Comparison of ENCODE assay signal across 8 cellular contexts in the genomic region with DNA sequence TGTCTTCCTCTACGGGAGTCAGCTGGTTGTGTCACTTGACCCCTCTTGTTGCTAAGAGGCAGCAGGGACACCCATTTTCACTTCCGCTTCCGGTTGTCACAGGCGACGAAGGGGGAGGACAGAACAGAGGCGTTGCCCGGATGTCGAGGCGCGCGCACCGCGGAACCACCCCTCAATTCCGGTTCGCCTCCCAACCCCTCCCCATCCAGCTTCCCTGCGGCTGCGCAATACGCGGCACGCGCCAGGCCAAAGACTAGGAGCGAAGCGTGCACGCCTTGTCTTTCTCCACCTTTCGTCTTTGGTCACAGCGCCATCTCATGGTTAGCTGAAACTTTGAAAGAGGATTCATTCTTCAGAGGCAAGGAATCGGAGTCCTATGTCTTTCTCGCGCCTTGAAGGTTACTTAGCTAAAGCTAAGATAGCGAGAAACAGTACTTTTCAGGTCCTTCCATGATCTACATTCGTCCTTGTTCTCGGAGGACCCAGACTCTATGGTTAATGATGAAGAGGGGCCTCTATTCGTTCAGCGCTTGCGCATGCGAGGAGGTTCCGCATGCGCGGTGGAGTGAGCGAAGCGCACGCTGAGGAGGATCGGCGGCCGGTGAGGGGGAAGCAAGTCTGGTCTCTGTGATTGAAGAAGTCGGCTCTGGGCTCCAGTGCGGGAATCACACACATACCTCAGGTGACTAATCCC. TPM values are rescaled to one million over a fixed set of nuclear protein-coding genes. Genes with fewer than 3 reads are reported as not detected.
A peak's percentile ranks its signal among the peaks of the same experiment; 100 is the strongest.
DNase-seq lines count a peak whose midpoint lies in the region; ATAC-seq, FAIRE-seq and TF ChIP-seq lines count a peak whose summit lies in the region.

A gene (minus strand): TSS at position 30 of the 694 bp plus-strand sequence. CDS start 106 bp downstream, outside the sequence.
A gene (plus strand): TSS at position 554 of the 694 bp plus-strand sequence. CDS start 4,440 bp downstream, outside the sequence.

- H3K4me3 Mint-ChIP-seq in Caco-2 (ENCODE audit: unreplicated experiment), result peak within 1 kb of the TSS; percentile 85
- H3K4me3 Mint-ChIP-seq in activated CD8-positive, alpha-beta memory T cell treated with anti-CD3 and anti-CD28 coated beads, Interleukin-2, amount 10 ng/mL, durations not matched to agents 7 days and 5 days, result peak within 1 kb of the TSS; percentile 99

- no peaks in the 10 kb centered on the region for H3K9me3 Mint-ChIP-seq in Caco-2 (ENCODE audit: unreplicated experiment)
- no peaks in the 10 kb centered on the region for H3K9me3 Mint-ChIP-seq in activated CD8-positive, alpha-beta memory T cell treated with anti-CD3 and anti-CD28 coated beads, Interleukin-2, amount 10 ng/mL, durations not matched to agents 7 days and 5 days (ENCODE audit: low read depth)

- H3K27ac ChIP-seq in mesendoderm (ENCODE audit: low read depth, low read length), result peak within 1 kb of the TSS; percentile 11

- H3K27me3 Mint-ChIP-seq in Caco-2 (ENCODE audit: insufficient read depth, unreplicated experiment), result no peaks in the 10 kb centered on the region
- no peaks in the 10 kb centered on the region for H3K27me3 Mint-ChIP-seq in activated CD8-positive, alpha-beta memory T cell treated with anti-CD3 and anti-CD28 coated beads, Interleukin-2, amount 10 ng/mL, durations not matched to agents 7 days and 5 days

- CTCF ChIA-PET in Caco-2 (lab: Charles Lee), result interaction anchor here (0.6 to 0.9 kb wide), 13 partner anchors 9 to 813 kb away, joined by 3 to 5 read pairs (median 3); no protein-coding TSS in a partner anchor
- CTCF ChIA-PET in activated CD8-positive, alpha-beta memory T cell treated with anti-CD3 and anti-CD28 coated beads, Interleukin-2, amount 10 ng/mL, durations not matched to agents 7 days and 5 days (lab: Charles Lee), result interaction anchor here (0.7 to 2.0 kb wide), 18 partner anchors 9 to 240 kb away, joined by 3 to 12 read pairs (median 4); a partner anchor contains a TSS

- no peaks in the 10 kb centered on the region for H3K36me3 ChIP-seq in Caco-2 (ENCODE audit: control insufficient read depth, insufficient read depth, low read length)
- no peaks in the 10 kb centered on the region for H3K36me3 ChIP-seq in endocrine pancreas (ENCODE audit: control insufficient read depth, insufficient read depth, low read length)
- peaks cover 2% of the 10 kb centered on the region for H3K36me3 ChIP-seq in mesendoderm (ENCODE audit: control insufficient read depth, insufficient read depth, low read length)

- BruUV-seq in Caco-2 (replicated peaks; lab: Mats Ljungman, UMichigan), result no TSS peak

- peak; percentile 89 to 95 for TF ChIP-seq CTCF in Caco-2 (IDR thresholded peaks at IDR 0.05; ENCODE audit: insufficient read depth in 1 of 2, low read depth in 1 of 2, low read length in 1 of 2, severe bottlenecking in 1 of 2, unreplicated experiment in 1 of 2)

- H2BK5ac ChIP-seq in mesendoderm (ENCODE audit: low read length), result peak within 1 kb of the TSS; percentile 43

- H4K5ac ChIP-seq in mesendoderm (ENCODE audit: low read length), result no peak within 1 kb of the TSS

- peak within 1 kb of the TSS; percentile 97 for H3K4me3 ChIP-seq in Caco-2 (ENCODE audit: low read depth, low read length)
- H3K4me3 ChIP-seq in endocrine pancreas (ENCODE audit: control insufficient read depth, insufficient read depth, low read length), result peak within 1 kb of the TSS; percentile 89
- peak within 1 kb of the TSS; percentile 94 for H3K4me3 ChIP-seq in mesendoderm (ENCODE audit: low read length)

- H3K4me1 ChIP-seq in Caco-2 (peaks cover 6% of the 10 kb centered on the region; the same call in 1 of the 2 replicates), endocrine pancreas (ENCODE audit: control insufficient read depth, insufficient read depth, low read length) (peaks cover 33% of the 10 kb centered on the region), mesendoderm (ENCODE audit: control insufficient read depth, low read depth, low read length) (no peaks in the 10 kb centered on the region)

- no peak within 1 kb of the TSS for H2BK120ac ChIP-seq in mesendoderm (ENCODE audit: low read depth, low read length)

- H3K9me3 ChIP-seq in Caco-2, result no peaks in the 10 kb centered on the region
- H3K9me3 ChIP-seq in endocrine pancreas (ENCODE audit: control insufficient read depth, low read length), result no peaks in the 10 kb centered on the region

- H3K23ac ChIP-seq in mesendoderm (ENCODE audit: low read length), result no peak within 1 kb of the TSS

- intact Hi-C loops in Caco-2 (cut with micrococcal nuclease; ENCODE audit: unreplicated experiment), result loop anchor here (1.0 kb wide), 2 partner anchors 119 to 194 kb away; a partner anchor contains a TSS

- no CpG with 5 or more reads among the region's 47 CpGs for WGBS in mesendoderm (ENCODE audit: extremely low coverage, insufficient coverage, low lambda C conversion rate)

- no peak within 1 kb of the TSS for H2BK15ac ChIP-seq in mesendoderm (replicated peaks; ENCODE audit: low read depth)

- H3K9ac ChIP-seq in endocrine pancreas (ENCODE audit: control insufficient read depth, insufficient read depth, low read length) (peak within 1 kb of the TSS; percentile 95), mesendoderm (ENCODE audit: low read length) (peak within 1 kb of the TSS; percentile 93)

- peaks cover 27% of the 10 kb centered on the region for H3K36me3 Mint-ChIP-seq in Caco-2 (ENCODE audit: insufficient read depth, unreplicated experiment)
- peaks cover 18% of the 10 kb centered on the region for H3K36me3 Mint-ChIP-seq in activated CD8-positive, alpha-beta memory T cell treated with anti-CD3 and anti-CD28 coated beads, Interleukin-2, amount 10 ng/mL, durations not matched to agents 7 days and 5 days

- H4K8ac ChIP-seq in mesendoderm (ENCODE audit: low read depth, low read length), result peak within 1 kb of the TSS; percentile 86

- DNase-seq in Caco-2 (peak; percentile 99), HTR-8/SVneo (ENCODE audit: insufficient read length, low spot score) (peak; percentile 100), NOMO-1 treated with dmso at 0.1 percent for 144 hours (lab: John Stamatoyannopoulos, UW; ENCODE audit: unreplicated experiment) (peak; percentile 97), mesendoderm (peak; percentile 100)
- DNase-seq in activated CD8-positive, alpha-beta memory T cell treated with anti-CD3 and anti-CD28 coated beads, Interleukin-2, amount 10 ng/mL, durations not matched to agents 7 days and 5 days, result peak; percentile 100
- DNase-seq in stimulated activated CD8-positive, alpha-beta memory T cell treated with anti-CD3 and anti-CD28 coated beads, Interleukin-15, amount 100 ng/mL, for 24 hours (ENCODE audit: low read depth), result peak; percentile 97

- H3K79me2 ChIP-seq in mesendoderm (ENCODE audit: control insufficient read depth, insufficient read depth, low read length), result peaks cover 58% of the 10 kb centered on the region

- peak within 1 kb of the TSS; percentile 95 for H3K56ac ChIP-seq in mesendoderm (ENCODE audit: low read length)

- peak within 1 kb of the TSS; percentile 96 for H3K27ac Mint-ChIP-seq in Caco-2 (ENCODE audit: unreplicated experiment)
- H3K27ac Mint-ChIP-seq in activated CD8-positive, alpha-beta memory T cell treated with anti-CD3 and anti-CD28 coated beads, Interleukin-2, amount 10 ng/mL, durations not matched to agents 7 days and 5 days, result peak within 1 kb of the TSS; percentile 93

- no peak within 1 kb of the TSS for H3K18ac ChIP-seq in mesendoderm (ENCODE audit: low read length)

- H3K4me2 ChIP-seq in mesendoderm (ENCODE audit: low read length), result peak within 1 kb of the TSS; percentile 74

- peak; percentile 100 for FAIRE-seq in HTR-8/SVneo (lab: Jason Lieb, UNC)

- POLR2A ChIA-PET in Caco-2 (lab: Charles Lee), result interaction anchor here (0.6 to 1.3 kb wide), 7 partner anchors 48 to 336 kb away, joined by 3 to 5 read pairs (median 4); a partner anchor contains a TSS

- H3K27me3 ChIP-seq in Caco-2 (replicated peaks; ENCODE audit: control insufficient read depth, insufficient read depth, low read length) (no peaks in the 10 kb centered on the region), endocrine pancreas (ENCODE audit: control insufficient read depth, insufficient read depth, low read length) (no peaks in the 10 kb centered on the region), mesendoderm (ENCODE audit: insufficient read depth, low read length, poor library complexity) (no peaks in the 10 kb centered on the region)

- peak; percentile 84 for ATAC-seq in GM21360 (IDR thresholded peaks at IDR 0.05; ENCODE audit: unreplicated experiment)
- peak; percentile 92 for ATAC-seq in activated CD8-positive, alpha-beta memory T cell treated with anti-CD3 and anti-CD28 coated beads, Interleukin-2, amount 10 ng/mL, durations not matched to agents 7 days and 5 days

- no peak within 1 kb of the TSS for H2AK5ac ChIP-seq in mesendoderm (ENCODE audit: low read length)

- peak within 1 kb of the TSS; percentile 61 for H3K4ac ChIP-seq in mesendoderm (ENCODE audit: low read depth, low read length)

- H3K79me1 ChIP-seq in mesendoderm (ENCODE audit: low read length), result peaks cover 8% of the 10 kb centered on the region

- peaks cover 7% of the 10 kb centered on the region for H3K4me1 Mint-ChIP-seq in Caco-2 (ENCODE audit: low read depth, unreplicated experiment)
- peaks cover 67% of the 10 kb centered on the region for H3K4me1 Mint-ChIP-seq in activated CD8-positive, alpha-beta memory T cell treated with anti-CD3 and anti-CD28 coated beads, Interleukin-2, amount 10 ng/mL, durations not matched to agents 7 days and 5 days

RNA-seq across cellular contexts. Expression of the first gene that starts in this region (rescaled TPM):
- 60.0 and 77.4 TPM in 2 replicates for total RNA-seq in Caco-2 (2022)
- 10 to 100 TPM; 32.4 to 33.5 TPM for total RNA-seq in activated CD8-positive, alpha-beta memory T cell treated with anti-CD3 and anti-CD28 coated beads, Interleukin-2, amount 10 ng/mL, durations not matched to agents 7 days and 5 days
- 47.6 TPM for polyA plus RNA-seq in mesendoderm (2013, experiment 1 of 2)
- polyA plus RNA-seq in mesendoderm (2013, experiment 2 of 2), result 48.0 TPM

RNA-seq across cellular contexts. Expression of the second gene that starts in this region (rescaled TPM):
- total RNA-seq in Caco-2 (2022), result 144 and 156 TPM in 2 replicates
- total RNA-seq in activated CD8-positive, alpha-beta memory T cell treated with anti-CD3 and anti-CD28 coated beads, Interleukin-2, amount 10 ng/mL, durations not matched to agents 7 days and 5 days, result 100 to 1,000 TPM; 145 to 189 TPM
- 99.3 TPM for polyA plus RNA-seq in mesendoderm (2013, experiment 1 of 2)
- 98.4 TPM for polyA plus RNA-seq in mesendoderm (2013, experiment 2 of 2)

Comparison
In these comparisons a context has a peak if more than half of its experiments do, and no peak if none do; other contexts are left out.
1. Peak in every context shown above with its lines: DNase-seq, ATAC-seq, H3K4me3 ChIP-seq and H3K27ac ChIP-seq.